18 cellular contexts compared by ENCODE assay signal in genomic region chr6:156513504-156513903, GRCh38.
"Had no signal": no experiment of that assay in that cellular context is flagged by ENCODE, and none has a peak within 500 bp of the region (broad histone marks: within the 10 kb centered on the region; RNA-seq: fewer than 3 reads in every experiment).

No MANE protein-coding gene starts in this region.

- DNase-seq: KBM-7, NCI-H1092, NCI-H1105 treated with DMSO at 0.1 percent for 48 hours, NCI-H1417 treated with DMSO at 0.1 percent for 48 hours, NCI-H146, NCI-H1694 treated with DMSO at 0.1 percent for 48 hours, NCI-H1930, NCI-H2081, NCI-H2107, NCI-H2227 treated with DMSO at 0.1 percent for 48 hours, NCI-H524, NCI-H526 treated with DMSO at 0.1 percent for 48 hours, NCI-H748 treated with DMSO at 0.1 percent for 48 hours, RPMI8226, SHP77, SK-N-SH, SW 1271 had no signal

- FAIRE-seq: RCC 7860 had no signal

- H3K9me3 ChIP-seq: SK-N-SH had no signal

- H3K4me2 ChIP-seq: SK-N-SH had no signal

- H3K9ac ChIP-seq: SK-N-SH had no signal
